Comparison of ENCODE assay signal across 18 cellular contexts in the genomic region with DNA sequence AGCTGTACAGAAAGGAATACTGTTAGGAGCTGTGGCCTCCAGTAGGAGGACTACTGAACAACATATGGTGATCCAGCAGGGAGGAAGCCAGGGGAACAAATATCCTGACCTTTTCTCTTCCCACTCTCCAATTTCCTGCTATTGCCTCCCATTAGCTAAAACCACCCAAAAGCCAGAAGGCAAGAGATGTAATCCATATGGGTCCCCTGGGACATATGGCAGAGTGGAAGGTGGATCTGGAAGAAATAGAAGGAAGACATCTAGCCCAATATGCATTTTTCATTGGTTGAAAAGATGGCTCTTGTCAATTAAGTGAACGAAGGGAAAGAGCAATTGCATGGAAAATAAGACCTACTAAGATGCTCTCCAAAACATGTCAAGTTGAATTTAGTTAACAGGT.
"Had no signal": no experiment of that assay in that cellular context is flagged by ENCODE, and none has a peak within 500 bp of the region (broad histone marks: within the 10 kb centered on the region; RNA-seq: fewer than 3 reads in every experiment).

No MANE protein-coding gene starts in this region.

- H3K27me3 Mint-ChIP-seq: naive thymus-derived CD8-positive, alpha-beta T cell; stimulated activated naive B cell treated with anti-CD40 and anti-IgM and Interleukin-4, amounts not matched to agents 10 μg/mL and 1 μg/mL and 100 μg/mL, for 72 hours; stimulated activated naive CD8-positive, alpha-beta T cell treated with anti-CD3 and anti-CD28 coated beads, Interleukin-15, amount 100 ng/mL, for 72 hours had no signal

- H3K27ac ChIP-seq: heart left ventricle, right atrium auricular region, sigmoid colon, skin epidermis, testis, tibial nerve had no signal

- H3K4me3 Mint-ChIP-seq: naive thymus-derived CD8-positive, alpha-beta T cell; neural crest cell; stimulated activated naive B cell treated with anti-CD40 and anti-IgM and Interleukin-4, amounts not matched to agents 10 μg/mL and 1 μg/mL and 100 μg/mL, for 72 hours; stimulated activated naive CD8-positive, alpha-beta T cell treated with anti-CD3 and anti-CD28 coated beads, Interleukin-15, amount 100 ng/mL, for 72 hours had no signal

- H3K9me3 Mint-ChIP-seq: neural crest cell had no signal

- H3K36me3 Mint-ChIP-seq: naive thymus-derived CD8-positive, alpha-beta T cell; stimulated activated naive B cell treated with anti-CD40 and anti-IgM and Interleukin-4, amounts not matched to agents 10 μg/mL and 1 μg/mL and 100 μg/mL, for 72 hours had no signal

- ATAC-seq: esophagus mucosa; heart left ventricle; left colon; left ventricle myocardium superior; mucosa of descending colon; naive thymus-derived CD8-positive, alpha-beta T cell; stimulated activated naive B cell treated with anti-CD40 and anti-IgM and Interleukin-4, amounts not matched to agents 10 μg/mL and 1 μg/mL and 100 μg/mL, for 72 hours; stimulated activated naive CD8-positive, alpha-beta T cell treated with anti-CD3 and anti-CD28 coated beads, Interleukin-15, amount 100 ng/mL, for 72 hours had no signal

- DNase-seq: effector memory CD4-positive, alpha-beta T cell; heart left ventricle; hippocampal formation; left colon; left ventricle myocardium superior; mucosa of descending colon; naive thymus-derived CD8-positive, alpha-beta T cell; sigmoid colon; stimulated activated CD4-positive, alpha-beta T cell treated with anti-CD3 and anti-CD28 coated beads, Interleukin-2, amount 100 ng/mL, for 24 hours; stimulated activated CD4-positive, alpha-beta T cell treated with anti-CD3 and anti-CD28 coated beads, Interleukin-4, amount 100 ng/mL, for 4 hours; stimulated activated naive B cell treated with anti-CD40 and anti-IgM and Interleukin-4, amounts not matched to agents 10 μg/mL and 1 μg/mL and 100 μg/mL, for 72 hours; stimulated activated naive CD8-positive, alpha-beta T cell treated with anti-CD3 and anti-CD28 coated beads, Interleukin-15, amount 100 ng/mL, for 72 hours; testis had no signal

- H3K4me1 Mint-ChIP-seq: neural crest cell; stimulated activated naive B cell treated with anti-CD40 and anti-IgM and Interleukin-4, amounts not matched to agents 10 μg/mL and 1 μg/mL and 100 μg/mL, for 72 hours; stimulated activated naive CD8-positive, alpha-beta T cell treated with anti-CD3 and anti-CD28 coated beads, Interleukin-15, amount 100 ng/mL, for 72 hours had no signal

- H3K27ac Mint-ChIP-seq: naive thymus-derived CD8-positive, alpha-beta T cell; stimulated activated naive B cell treated with anti-CD40 and anti-IgM and Interleukin-4, amounts not matched to agents 10 μg/mL and 1 μg/mL and 100 μg/mL, for 72 hours; stimulated activated naive CD8-positive, alpha-beta T cell treated with anti-CD3 and anti-CD28 coated beads, Interleukin-15, amount 100 ng/mL, for 72 hours had no signal

- H3K4me3 ChIP-seq: heart left ventricle, mucosa of descending colon, right atrium auricular region, sigmoid colon, skin epidermis, testis, tibial nerve had no signal
